In genomic region chr7:157928171-157928794, GRCh38 we compare ENCODE assay signal across 24 cellular contexts.
"Had no signal": no experiment of that assay in that cellular context is flagged by ENCODE, and none has a peak within 500 bp of the region (broad histone marks: within the 10 kb centered on the region; RNA-seq: fewer than 3 reads in every experiment).

No MANE protein-coding gene starts in this region.

- H3K4me1 ChIP-seq: breast epithelium, esophagus muscularis mucosa, sigmoid colon, stomach, suprapubic skin, tibial nerve, vagina had no signal

- H3K27me3 ChIP-seq: sigmoid colon, tibial nerve, vagina had no signal

- H3K36me3 Mint-ChIP-seq: memory B cell; stimulated activated memory B cell treated with anti-CD40 and anti-IgM and Interleukin-4, amounts not matched to agents 10 μg/mL and 1 μg/mL and 100 μg/mL, for 72 hours had no signal

- H3K9me3 ChIP-seq: breast epithelium, esophagus muscularis mucosa, vagina had no signal

- H3K4me3 ChIP-seq: breast epithelium, esophagus muscularis mucosa, mucosa of descending colon, sigmoid colon, smooth muscle cell, stomach, suprapubic skin, tibial nerve, vagina had no signal

- H3K27ac ChIP-seq: breast epithelium, esophagus muscularis mucosa, sigmoid colon, stomach, suprapubic skin, tibial nerve, vagina had no signal

- H3K4me1 Mint-ChIP-seq: memory B cell; stimulated activated memory B cell treated with anti-CD40 and anti-IgM and Interleukin-4, amounts not matched to agents 10 μg/mL and 1 μg/mL and 100 μg/mL, for 72 hours had no signal

- H3K36me3 ChIP-seq: breast epithelium, esophagus muscularis mucosa, sigmoid colon, stomach, suprapubic skin, tibial nerve, vagina had no signal

- DNase-seq: activated B cell treated with CpG ODN at 0.5 μM for 24 hours; activated CD4-positive, alpha-beta T cell treated with anti-CD3 and anti-CD28 coated beads for 36 hours; activated CD4-positive, alpha-beta T cell treated with anti-CD3 and anti-CD28 coated beads, Interleukin-2, amount 50 U/mL, for 4 hours; activated gamma-delta T cell; activated T-cell treated with anti-CD3 and anti-CD28 coated beads for 4 hours; effector CD8-positive, alpha-beta T cell; hypothalamus; left colon; mucosa of descending colon; sigmoid colon; stimulated activated CD4-positive, alpha-beta T cell treated with anti-CD3 and anti-CD28 coated beads, Interleukin-15, amount 100 ng/mL, for 24 hours; stomach; T1000 had no signal

- H3K27ac Mint-ChIP-seq: activated B cell treated with CpG ODN at 0.5 μM for 24 hours; activated CD4-positive, alpha-beta T cell treated with anti-CD3 and anti-CD28 coated beads for 36 hours; activated naive CD4-positive, alpha-beta T cell treated with anti-CD3 and anti-CD28 coated beads, Interleukin-2, amount 50 U/mL, for 72 hours; activated T-helper 1 cell treated with anti-CD3 and anti-CD28 coated beads, Interleukin-12 subunit alpha, Interleukin-12 subunit beta, Interleukin-2, Interleukin-4 antibody, amounts not matched to agents 30 ng/mL and 10 ng/mL and 1 ng/mL, durations not matched to agents 14 hours and 24 hours and 36 hours; memory B cell; stimulated activated memory B cell treated with anti-CD40 and anti-IgM and Interleukin-4, amounts not matched to agents 10 μg/mL and 1 μg/mL and 100 μg/mL, for 72 hours; T-helper 1 cell treated with Interleukin-12 subunit alpha and Interleukin-12 subunit beta and Interleukin-4 antibody, amounts not matched to agents 30 μg/mL and 1 μg/mL, for 36 hours had no signal

- H3K4me3 Mint-ChIP-seq: activated B cell treated with CpG ODN at 0.5 μM for 24 hours; activated CD4-positive, alpha-beta T cell treated with anti-CD3 and anti-CD28 coated beads for 36 hours; activated T-helper 1 cell treated with anti-CD3 and anti-CD28 coated beads, Interleukin-12 subunit alpha, Interleukin-12 subunit beta, Interleukin-2, Interleukin-4 antibody, amounts not matched to agents 30 ng/mL and 10 ng/mL and 1 ng/mL, durations not matched to agents 14 hours and 24 hours and 36 hours; memory B cell; stimulated activated memory B cell treated with anti-CD40 and anti-IgM and Interleukin-4, amounts not matched to agents 10 μg/mL and 1 μg/mL and 100 μg/mL, for 72 hours; T-helper 1 cell treated with Interleukin-12 subunit alpha and Interleukin-12 subunit beta and Interleukin-4 antibody, amounts not matched to agents 30 μg/mL and 1 μg/mL, for 36 hours had no signal

- H3K4me2 ChIP-seq: smooth muscle cell had no signal

- H3K27me3 Mint-ChIP-seq: activated B cell treated with CpG ODN at 0.5 μM for 24 hours; stimulated activated memory B cell treated with anti-CD40 and anti-IgM and Interleukin-4, amounts not matched to agents 10 μg/mL and 1 μg/mL and 100 μg/mL, for 72 hours had no signal
